In genomic region chr4:145881585-145881984, GRCh38 we compare ENCODE assay signal across 10 cellular contexts. TPM values are rescaled to one million over a fixed set of nuclear protein-coding genes. Genes with fewer than 3 reads are reported as not detected.
A peak's percentile ranks its signal among the peaks of the same experiment; 100 is the strongest.
DNase-seq lines count a peak whose midpoint lies in the region; ATAC-seq, FAIRE-seq and TF ChIP-seq lines count a peak whose summit lies in the region.
"Had no signal": no experiment of that assay in that cellular context is flagged by ENCODE, and none has a peak within 500 bp of the region (broad histone marks: within the 10 kb centered on the region; RNA-seq: fewer than 3 reads in every experiment).

No MANE protein-coding gene starts in this region.

- H3K4me1 ChIP-seq in ascending aorta, result peaks cover 8 to 33% of the 10 kb centered on the region in 2 donors

- no peaks in the 10 kb centered on the region for H3K27me3 ChIP-seq in ascending aorta
- H3K27me3 ChIP-seq: neutrophil had no signal

- H3K9me3 ChIP-seq in ascending aorta, result no peaks in the 10 kb centered on the region
- H3K9me3 ChIP-seq: neutrophil had no signal

- H3K36me3 ChIP-seq in ascending aorta, result no peaks in the 10 kb centered on the region
- H3K36me3 ChIP-seq: neutrophil had no signal

- no peak for FAIRE-seq in frontal cortex (lab: Jason Lieb, UNC)

- no peak for TF ChIP-seq CTCF in ascending aorta (IDR thresholded peaks at IDR 0.05)

- H3K4me3 ChIP-seq in ascending aorta, result no peak overlapping the region

- intact Hi-C loops in ascending aorta (cut with DNase I), result loop anchor here (10.0 kb wide), 1 partner anchor 397 kb away; the partner anchor contains the start of gene SMAD1

- ATAC-seq in GM21360 (IDR thresholded peaks at IDR 0.05; ENCODE audit: unreplicated experiment) (peak; percentile 39), HG02981 (IDR thresholded peaks at IDR 0.05; ENCODE audit: unreplicated experiment) (peak; percentile 50)

- DNase-seq in ascending aorta (ENCODE audit: low spot score in 2 of 2) (no peak), frontal cortex (ENCODE audit: low spot score in 2 of 2) (no peak), NCI-H510A (lab: John Stamatoyannopoulos, UW) (no peak), inferior parietal cortex (ENCODE audit: extremely low spot score) (no peak), amniotic stem cell (lab: John Stamatoyannopoulos, UW) (no peak)
- DNase-seq: KG1 had no signal

- peak overlapping the region; percentile 15 to 38 for H3K27ac ChIP-seq in ascending aorta
- peak overlapping the region; percentile 89 for H3K27ac ChIP-seq in temporal lobe (ENCODE audit: low read depth, low read length)
- H3K27ac ChIP-seq: neutrophil had no signal

RNA-seq across cellular contexts. Expression of gene ZNF827, which starts 57.0 kb away (rescaled TPM):
- total RNA-seq in ascending aorta, result 19.5 TPM
- 22.6 TPM for total RNA-seq in temporal lobe
- total RNA-seq in frontal cortex, result 21.2 TPM
